Comparison of ENCODE assay signal across 12 cellular contexts in genomic region chr14:47674148-47674545, GRCh38. TPM values are rescaled to one million over a fixed set of nuclear protein-coding genes. Genes with fewer than 3 reads are reported as not detected.
DNase-seq lines count a peak whose midpoint lies in the region; TF ChIP-seq lines count a peak whose summit lies in the region.
"Had no signal": no experiment of that assay in that cellular context is flagged by ENCODE, and none has a peak within 500 bp of the region (broad histone marks: within the 10 kb centered on the region; RNA-seq: fewer than 3 reads in every experiment).

No MANE protein-coding gene starts in this region.

- peak overlapping the region; percentile 87 for H3K27ac Mint-ChIP-seq in neural progenitor cell

- H3K79me2 ChIP-seq in neural progenitor cell (ENCODE audit: low read depth): no peaks in the 10 kb centered on the region

- H3K27ac ChIP-seq in BLaER1 treated with 17β-estradiol and CSF1 and Interleukin-3, amounts not matched to agents 10 nM and 100 nM: peak overlapping the region; percentile 4 to 82 (median 70); a peak in 21 of 22 replicates
- H3K27ac ChIP-seq in HL-60 (replicated peaks) (no peak overlapping the region), dorsolateral prefrontal cortex (peak overlapping the region in 44 of 59 donors; percentile 17 to 95 (median 62)), neural progenitor cell (no peak overlapping the region)
- H3K27ac ChIP-seq: adrenal gland, upper lobe of right lung had no signal

- H3K27me3 ChIP-seq in BLaER1 treated with 17β-estradiol and CSF1 and Interleukin-3, amounts not matched to agents 10 nM and 100 nM: peaks cover 0 to 28% (median 0%) of the 10 kb centered on the region in 11 experiments; a peak in 10 of 22 replicates
- H3K27me3 ChIP-seq in HL-60 (ENCODE audit: insufficient read depth, poor library complexity, severe bottlenecking): peaks cover 31% of the 10 kb centered on the region
- peaks cover 0 to 49% (median 4%) of the 10 kb centered on the region in 45 donors for H3K27me3 ChIP-seq in dorsolateral prefrontal cortex
- peaks cover 98% of the 10 kb centered on the region for H3K27me3 ChIP-seq in neural progenitor cell

- no peaks in the 10 kb centered on the region for H3K9me3 ChIP-seq in BLaER1 treated with 17β-estradiol and CSF1 and Interleukin-3, amounts not matched to agents 10 nM and 100 nM (replicated peaks in 1 of 11)
- H3K9me3 ChIP-seq in neural progenitor cell (ENCODE audit: low read depth): no peaks in the 10 kb centered on the region
- H3K9me3 ChIP-seq: adrenal gland, upper lobe of right lung had no signal

- H3K4me1 Mint-ChIP-seq in neural progenitor cell: peaks cover 39% of the 10 kb centered on the region

- peaks cover 34 to 60% (median 48%) of the 10 kb centered on the region in 10 experiments for H3K4me1 ChIP-seq in BLaER1 treated with 17β-estradiol and CSF1 and Interleukin-3, amounts not matched to agents 10 nM and 100 nM
- H3K4me1 ChIP-seq in neural progenitor cell: peaks cover 5% of the 10 kb centered on the region
- H3K4me1 ChIP-seq: adrenal gland, upper lobe of right lung had no signal

- peak overlapping the region; percentile 73 to 99 (median 94) for H3K4me2 ChIP-seq in BLaER1 treated with 17β-estradiol and CSF1 and Interleukin-3, amounts not matched to agents 10 nM and 100 nM
- H3K4me2 ChIP-seq in neural progenitor cell: peak overlapping the region; percentile 95

- TF ChIP-seq CTCF in HL-60 (IDR thresholded peaks at IDR 0.05; ENCODE audit: insufficient read depth, low read length) (no peak), dorsolateral prefrontal cortex (IDR thresholded peaks at IDR 0.05 in 54 of 56, conservative IDR thresholded peaks at IDR 0.05 in 2 of 56; ENCODE audit: low read depth in 1 of 56, partially characterized antibody in 56 of 56) (no peak), neural progenitor cell (IDR thresholded peaks at IDR 0.05) (no peak)

- peaks cover 6% of the 10 kb centered on the region for H3K27me3 Mint-ChIP-seq in neural progenitor cell (ENCODE audit: insufficient read depth, low read depth)

- H3K36me3 Mint-ChIP-seq in neural progenitor cell: no peaks in the 10 kb centered on the region

- intact Hi-C loops in dorsolateral prefrontal cortex (cut with DNase I): no loop called here

- no peaks in the 10 kb centered on the region for H3K9me3 Mint-ChIP-seq in neural progenitor cell

- H3K4me3 ChIP-seq in BLaER1 treated with 17β-estradiol and CSF1 and Interleukin-3, amounts not matched to agents 10 nM and 100 nM: peak overlapping the region; percentile 73 to 89 (median 82)
- H3K4me3 ChIP-seq in HL-60 (replicated peaks; ENCODE audit: insufficient read depth, low read length) (peak overlapping the region; percentile 55), dorsolateral prefrontal cortex (peak overlapping the region; percentile 42 to 80 (median 65)), neural progenitor cell (peak overlapping the region; percentile 72)
- H3K4me3 ChIP-seq: adrenal gland, upper lobe of right lung had no signal

- peak overlapping the region; percentile 64 to 87 (median 80) for H3K9ac ChIP-seq in BLaER1 treated with 17β-estradiol and CSF1 and Interleukin-3, amounts not matched to agents 10 nM and 100 nM
- no peak overlapping the region for H3K9ac ChIP-seq in neural progenitor cell

- H3K36me3 ChIP-seq in BLaER1 treated with 17β-estradiol and CSF1 and Interleukin-3, amounts not matched to agents 10 nM and 100 nM: no peaks in the 10 kb centered on the region
- no peaks in the 10 kb centered on the region for H3K36me3 ChIP-seq in neural progenitor cell
- H3K36me3 ChIP-seq: adrenal gland, upper lobe of right lung had no signal

- DNase-seq in HL-60 (ENCODE audit: low read depth in 1 of 2, low spot score in 1 of 2) (no peak), dorsolateral prefrontal cortex (peak in 6 of 10 donors; percentile 28 to 65 (median 52)), neural progenitor cell (ENCODE audit: low spot score) (peak; percentile 58), NCI-H226 (no peak), NCI-H187 (lab: John Stamatoyannopoulos, UW) (no peak), foreskin melanocyte (no peak)
- no peak for DNase-seq in central memory CD4-positive, alpha-beta T cell
- DNase-seq: adrenal gland, GF-D8, NCI-H2107 had no signal

- peak overlapping the region; percentile 84 for H2AFZ ChIP-seq in neural progenitor cell (replicated peaks)

- peak overlapping the region; percentile 99 for H3K4me3 Mint-ChIP-seq in neural progenitor cell

- peaks cover 3 to 16% (median 11%) of the 10 kb centered on the region in 11 experiments; a peak in 9 of 22 replicates for H4K20me1 ChIP-seq in BLaER1 treated with 17β-estradiol and CSF1 and Interleukin-3, amounts not matched to agents 10 nM and 100 nM
- peaks cover 15% of the 10 kb centered on the region for H4K20me1 ChIP-seq in neural progenitor cell (ENCODE audit: low read depth)

- H3F3A ChIP-seq in neural progenitor cell (ENCODE audit: low read depth): peaks cover 13% of the 10 kb centered on the region

RNA-seq across cellular contexts. Expression of gene MDGA2, which starts 1.3 kb away (rescaled TPM):
- total RNA-seq in dorsolateral prefrontal cortex: 10 to 100 TPM; 13.8 to 45.8 (median 30.9) TPM
- total RNA-seq in neural progenitor cell (ENCODE audit: low replicate concordance): 0.77 and 1.0 TPM in 2 replicates
- total RNA-seq: upper lobe of right lung had no signal

Comparison
In these comparisons a context has a peak if more than half of its experiments do, and no peak if none do; other contexts are left out.
1. H3K27ac ChIP-seq: peak in BLaER1 treated with 17β-estradiol and CSF1 and Interleukin-3, amounts not matched to agents 10 nM and 100 nM (11 of 11) and dorsolateral prefrontal cortex (44 of 59); none in HL-60 (single experiment) and neural progenitor cell (single experiment).
2. DNase-seq: peak in dorsolateral prefrontal cortex (6 of 10) and neural progenitor cell (single experiment); none in HL-60 (0 of 2), central memory CD4-positive, alpha-beta T cell (single experiment), NCI-H226 (single experiment), NCI-H187 (0 of 2) and foreskin melanocyte (single experiment).
3. Peak in every context shown above with its lines, with median percentiles within 50 percentile points of each other: H3K4me3 ChIP-seq.